In genomic region chr17:17280613-17281549, GRCh38 we compare ENCODE assay signal across 8 cellular contexts. TPM values are rescaled to one million over a fixed set of nuclear protein-coding genes. Genes with fewer than 3 reads are reported as not detected.
DNase-seq lines count a peak whose midpoint lies in the region; ATAC-seq and TF ChIP-seq lines count a peak whose summit lies in the region.

Gene COPS3, minus strand, starts transcription at chr17:17281246. Its CDS starts 60 bp downstream, at chr17:17281186.

- H3K27me3 ChIP-seq in SU-DHL-6 (ENCODE audit: low read length), result no peaks in the 10 kb centered on the region
- no peaks in the 10 kb centered on the region for H3K27me3 ChIP-seq in ovary
- no peaks in the 10 kb centered on the region for H3K27me3 ChIP-seq in thyroid gland

- H2AFZ ChIP-seq in SU-DHL-6 (ENCODE audit: low read depth, low read length, severe bottlenecking), result peak within 1 kb of the TSS; percentile 58

- H3K36me3 ChIP-seq in SU-DHL-6 (ENCODE audit: low read length) (0 out of 2 replicates have a peak, but pooled peaks cover 4% of the 10 kb centered on the region), ovary (no peaks in the 10 kb centered on the region), thyroid gland (no peaks in the 10 kb centered on the region)

- no peak for TF ChIP-seq CTCF in SU-DHL-6 (IDR thresholded peaks at IDR 0.05; ENCODE audit: insufficient read depth, low read length, poor library complexity, severe bottlenecking)
- peak in 1 of 3 donors; percentile 7 for TF ChIP-seq CTCF in ovary (IDR thresholded peaks at IDR 0.05)
- no peak for TF ChIP-seq CTCF in thyroid gland (IDR thresholded peaks at IDR 0.05)

- intact Hi-C loops in head of caudate nucleus (cut with DNase I) (loop anchor here (2.0 kb wide), 1 partner anchor 44 kb away; the partner anchor contains the start of gene FLCN), ovary (cut with DNase I) (no loop called here), thyroid gland (cut with DNase I) (no loop called here)

- no peaks in the 10 kb centered on the region for H3K9me2 ChIP-seq in SU-DHL-6 (replicated peaks; ENCODE audit: insufficient read depth, low read length)

- H3K4me2 ChIP-seq in SU-DHL-6 (ENCODE audit: low read depth, low read length, poor library complexity, severe bottlenecking), result peak within 1 kb of the TSS; percentile 75

- H4K20me1 ChIP-seq in SU-DHL-6 (ENCODE audit: low read depth, low read length), result peaks cover 13% of the 10 kb centered on the region; the same call in 1 of the 2 replicates

- H3K27ac Mint-ChIP-seq in activated naive CD8-positive, alpha-beta T cell treated with anti-CD3 and anti-CD28 coated beads, Interleukin-2, amount 10 ng/mL, durations not matched to agents 7 days and 5 days, result peak within 1 kb of the TSS; percentile 95

- H3F3A ChIP-seq in SU-DHL-6 (ENCODE audit: insufficient read depth), result no peaks in the 10 kb centered on the region

- DNase-seq in NCI-H128 (lab: John Stamatoyannopoulos, UW; ENCODE audit: unreplicated experiment) (peak; percentile 91), head of caudate nucleus (peak; percentile 98 to 100 (median 99)), ovary (peak; percentile 98 to 99 (median 99)), thyroid gland (peak; percentile 99)
- peak; percentile 97 for DNase-seq in activated naive CD8-positive, alpha-beta T cell treated with anti-CD3 and anti-CD28 coated beads, Interleukin-2, amount 10 ng/mL, durations not matched to agents 7 days and 5 days

- peak within 1 kb of the TSS; percentile 83 for H3K27ac ChIP-seq in SU-DHL-6 (ENCODE audit: low read depth, low read length)
- H3K27ac ChIP-seq in ovary, result peak within 1 kb of the TSS; percentile 95
- peak within 1 kb of the TSS; percentile 80 to 97 (median 89) for H3K27ac ChIP-seq in thyroid gland

- H3K79me2 ChIP-seq in SU-DHL-6 (ENCODE audit: insufficient read depth, low read length), result peaks cover 46% of the 10 kb centered on the region

- 0 to 1% (median 1%) methylated on average over 59 to 80 of the region's 80 CpGs for WGBS in ovary, 3 donors
- WGBS in thyroid gland, 2 donors, result 0 to 3% methylated on average over 18 to 32 of the region's 80 CpGs

- peak; percentile 91 for ATAC-seq in HG02678 (IDR thresholded peaks at IDR 0.05; ENCODE audit: unreplicated experiment)
- ATAC-seq in activated naive CD8-positive, alpha-beta T cell treated with anti-CD3 and anti-CD28 coated beads, Interleukin-2, amount 10 ng/mL, durations not matched to agents 7 days and 5 days (ENCODE audit: low read depth), result peak; percentile 93

- no peak for TF ChIP-seq EP300 in ovary (IDR thresholded peaks at IDR 0.05)

- TF ChIP-seq POLR2A in GM10847 (IDR thresholded peaks at IDR 0.05; ENCODE audit: extremely low read depth, insufficient read length) (peak; percentile 82), ovary (IDR thresholded peaks at IDR 0.05) (peak; percentile 86), thyroid gland (IDR thresholded peaks at IDR 0.05) (peak in 1 of 2 donors; percentile 72)

- peaks cover 2% of the 10 kb centered on the region for H3K27me3 Mint-ChIP-seq in activated naive CD8-positive, alpha-beta T cell treated with anti-CD3 and anti-CD28 coated beads, Interleukin-2, amount 10 ng/mL, durations not matched to agents 7 days and 5 days

- peaks cover 6% of the 10 kb centered on the region for H3K4me1 ChIP-seq in ovary (ENCODE audit: insufficient read depth)
- peaks cover 16% of the 10 kb centered on the region in 2 donors for H3K4me1 ChIP-seq in thyroid gland

- H3K9ac ChIP-seq in SU-DHL-6 (ENCODE audit: low read length), result peak within 1 kb of the TSS; percentile 85

- no peaks in the 10 kb centered on the region for H3K9me3 Mint-ChIP-seq in activated naive CD8-positive, alpha-beta T cell treated with anti-CD3 and anti-CD28 coated beads, Interleukin-2, amount 10 ng/mL, durations not matched to agents 7 days and 5 days

- peaks cover 20% of the 10 kb centered on the region for H3K4me1 Mint-ChIP-seq in activated naive CD8-positive, alpha-beta T cell treated with anti-CD3 and anti-CD28 coated beads, Interleukin-2, amount 10 ng/mL, durations not matched to agents 7 days and 5 days

- H3K36me3 Mint-ChIP-seq in activated naive CD8-positive, alpha-beta T cell treated with anti-CD3 and anti-CD28 coated beads, Interleukin-2, amount 10 ng/mL, durations not matched to agents 7 days and 5 days, result peaks cover 3% of the 10 kb centered on the region

- POLR2A ChIA-PET in activated naive CD8-positive, alpha-beta T cell treated with anti-CD3 and anti-CD28 coated beads, Interleukin-2, amount 10 ng/mL, durations not matched to agents 7 days and 5 days (lab: Charles Lee), result interaction anchor here (0.6 to 3.0 kb wide), 7 partner anchors 20 to 102 kb away, joined by 3 to 52 read pairs (median 4); partner anchors contain the start of genes FLCN and PLD6

- H3K4me3 ChIP-seq in SU-DHL-6 (ENCODE audit: insufficient read depth, low read length, poor library complexity, severe bottlenecking), result peak within 1 kb of the TSS; percentile 67
- peak within 1 kb of the TSS; percentile 100 for H3K4me3 ChIP-seq in ovary
- peak within 1 kb of the TSS; percentile 34 to 91 (median 79) for H3K4me3 ChIP-seq in thyroid gland (replicated peaks in 1 of 3)

- no peaks in the 10 kb centered on the region for H3K9me3 ChIP-seq in SU-DHL-6 (ENCODE audit: insufficient read depth, low read length)
- H3K9me3 ChIP-seq in ovary, result no peaks in the 10 kb centered on the region
- H3K9me3 ChIP-seq in thyroid gland, result no peaks in the 10 kb centered on the region

- H3K4me3 Mint-ChIP-seq in activated naive CD8-positive, alpha-beta T cell treated with anti-CD3 and anti-CD28 coated beads, Interleukin-2, amount 10 ng/mL, durations not matched to agents 7 days and 5 days, result peak within 1 kb of the TSS; percentile 91

RNA-seq across cellular contexts. Expression of gene COPS3, which starts in this region (rescaled TPM):
- total RNA-seq in activated naive CD8-positive, alpha-beta T cell treated with anti-CD3 and anti-CD28 coated beads, Interleukin-2, amount 10 ng/mL, durations not matched to agents 7 days and 5 days, result 10 to 100 TPM; 79.5 to 85.4 TPM
- total RNA-seq in ovary, result 10 to 100 TPM; 43.8 to 68.8 (median 49.9) TPM
- polyA plus RNA-seq in ovary, result 10 to 100 TPM; 38.1 to 60.1 TPM
- total RNA-seq in thyroid gland, result 10 to 100 TPM; 49.2 to 60.0 (median 57.9) TPM

Comparison
In these comparisons a context has a peak if more than half of its experiments do, and no peak if none do; other contexts are left out.
1. Peak in every context shown above with its lines: DNase-seq, ATAC-seq, H3K4me3 ChIP-seq and H3K27ac ChIP-seq.